Comparison of ENCODE assay signal across 1 cellular context in the genomic region with DNA sequence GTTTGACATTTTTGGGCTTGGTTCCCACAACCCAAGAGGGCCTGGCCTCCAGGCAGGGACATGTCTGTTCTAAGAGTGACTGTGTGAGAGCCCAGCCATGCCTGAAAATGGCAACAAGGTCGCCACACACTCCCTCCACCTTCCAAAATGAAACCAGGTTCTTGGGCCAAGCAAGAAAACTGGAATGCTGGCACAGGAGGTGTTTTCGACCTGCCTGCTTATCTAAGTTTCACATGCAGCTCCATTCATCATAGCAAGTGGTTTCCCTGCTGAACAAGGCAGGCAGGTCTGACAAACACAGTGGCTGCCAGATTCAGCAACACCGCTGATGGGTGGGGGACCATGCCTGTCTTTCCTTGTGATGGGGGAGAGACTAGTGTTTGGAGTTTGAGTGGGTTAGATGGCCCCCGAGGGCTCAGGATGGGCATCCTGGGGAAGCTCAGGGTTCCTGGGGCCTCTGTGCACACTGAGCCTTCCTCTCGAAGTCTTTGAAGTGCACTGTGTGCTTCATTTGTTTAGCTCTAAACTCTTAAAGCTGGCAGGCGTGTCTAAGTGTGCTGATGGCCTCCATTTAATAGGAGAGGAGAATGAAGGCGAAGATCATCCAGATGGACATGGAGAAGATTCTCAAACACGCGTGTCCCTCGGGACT.
TF ChIP-seq lines count a peak whose summit lies in the region.

No MANE protein-coding gene starts in this region.

TF ChIP-seq in SK-N-SH treated with all-trans-retinoic acid at 6 μM for 48 hours, 23 proteins besides CTCF, POLR2A, EP300 and RAD21:
- TF ChIP-seq, protein P1, sequence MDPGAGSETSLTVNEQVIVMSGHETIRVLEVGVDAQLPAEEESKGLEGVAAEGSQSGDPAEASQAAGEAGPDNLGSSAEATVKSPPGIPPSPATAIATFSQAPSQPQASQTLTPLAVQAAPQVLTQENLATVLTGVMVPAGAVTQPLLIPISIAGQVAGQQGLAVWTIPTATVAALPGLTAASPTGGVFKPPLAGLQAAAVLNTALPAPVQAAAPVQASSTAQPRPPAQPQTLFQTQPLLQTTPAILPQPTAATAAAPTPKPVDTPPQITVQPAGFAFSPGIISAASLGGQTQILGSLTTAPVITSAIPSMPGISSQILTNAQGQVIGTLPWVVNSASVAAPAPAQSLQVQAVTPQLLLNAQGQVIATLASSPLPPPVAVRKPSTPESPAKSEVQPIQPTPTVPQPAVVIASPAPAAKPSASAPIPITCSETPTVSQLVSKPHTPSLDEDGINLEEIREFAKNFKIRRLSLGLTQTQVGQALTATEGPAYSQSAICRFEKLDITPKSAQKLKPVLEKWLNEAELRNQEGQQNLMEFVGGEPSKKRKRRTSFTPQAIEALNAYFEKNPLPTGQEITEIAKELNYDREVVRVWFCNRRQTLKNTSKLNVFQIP (CRISPR knock-in tag; IDR thresholded peaks at IDR 0.05; ENCODE audit: borderline replicate concordance, low read depth), result no peak
- TF ChIP-seq ISL1 (CRISPR knock-in tag; IDR thresholded peaks at IDR 0.05) (no peak), CSDC2 (CRISPR knock-in tag; IDR thresholded peaks at IDR 0.05) (no peak), TCF4 (CRISPR knock-in tag; IDR thresholded peaks at IDR 0.05; ENCODE audit: borderline replicate concordance) (no peak), ZNF565 (CRISPR knock-in tag; conservative IDR thresholded peaks at IDR 0.05; ENCODE audit: low read depth) (no peak), ZFP30 (CRISPR knock-in tag; IDR thresholded peaks at IDR 0.05) (no peak), ZC3H10 (CRISPR knock-in tag; IDR thresholded peaks at IDR 0.05) (no peak), ZNF8 (CRISPR knock-in tag; IDR thresholded peaks at IDR 0.05) (no peak), RARB (CRISPR knock-in tag; IDR thresholded peaks at IDR 0.05) (no peak), ZNF70 (CRISPR knock-in tag; IDR thresholded peaks at IDR 0.05) (no peak), TOX (CRISPR knock-in tag; IDR thresholded peaks at IDR 0.05; ENCODE audit: borderline replicate concordance) (no peak), PPARA (CRISPR knock-in tag; IDR thresholded peaks at IDR 0.05; ENCODE audit: borderline replicate concordance) (no peak), OSR1 (CRISPR knock-in tag; IDR thresholded peaks at IDR 0.05) (no peak), ZFP3 (CRISPR knock-in tag; IDR thresholded peaks at IDR 0.05) (no peak), GLIS3 (CRISPR knock-in tag; IDR thresholded peaks at IDR 0.05) (no peak), SNAI2 (CRISPR knock-in tag; IDR thresholded peaks at IDR 0.05) (no peak)
- TF ChIP-seq, protein P2, sequence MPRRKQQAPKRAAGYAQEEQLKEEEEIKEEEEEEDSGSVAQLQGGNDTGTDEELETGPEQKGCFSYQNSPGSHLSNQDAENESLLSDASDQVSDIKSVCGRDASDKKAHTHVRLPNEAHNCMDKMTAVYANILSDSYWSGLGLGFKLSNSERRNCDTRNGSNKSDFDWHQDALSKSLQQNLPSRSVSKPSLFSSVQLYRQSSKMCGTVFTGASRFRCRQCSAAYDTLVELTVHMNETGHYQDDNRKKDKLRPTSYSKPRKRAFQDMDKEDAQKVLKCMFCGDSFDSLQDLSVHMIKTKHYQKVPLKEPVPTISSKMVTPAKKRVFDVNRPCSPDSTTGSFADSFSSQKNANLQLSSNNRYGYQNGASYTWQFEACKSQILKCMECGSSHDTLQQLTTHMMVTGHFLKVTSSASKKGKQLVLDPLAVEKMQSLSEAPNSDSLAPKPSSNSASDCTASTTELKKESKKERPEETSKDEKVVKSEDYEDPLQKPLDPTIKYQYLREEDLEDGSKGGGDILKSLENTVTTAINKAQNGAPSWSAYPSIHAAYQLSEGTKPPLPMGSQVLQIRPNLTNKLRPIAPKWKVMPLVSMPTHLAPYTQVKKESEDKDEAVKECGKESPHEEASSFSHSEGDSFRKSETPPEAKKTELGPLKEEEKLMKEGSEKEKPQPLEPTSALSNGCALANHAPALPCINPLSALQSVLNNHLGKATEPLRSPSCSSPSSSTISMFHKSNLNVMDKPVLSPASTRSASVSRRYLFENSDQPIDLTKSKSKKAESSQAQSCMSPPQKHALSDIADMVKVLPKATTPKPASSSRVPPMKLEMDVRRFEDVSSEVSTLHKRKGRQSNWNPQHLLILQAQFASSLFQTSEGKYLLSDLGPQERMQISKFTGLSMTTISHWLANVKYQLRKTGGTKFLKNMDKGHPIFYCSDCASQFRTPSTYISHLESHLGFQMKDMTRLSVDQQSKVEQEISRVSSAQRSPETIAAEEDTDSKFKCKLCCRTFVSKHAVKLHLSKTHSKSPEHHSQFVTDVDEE (CRISPR knock-in tag; IDR thresholded peaks at IDR 0.05), result no peak
- TF ChIP-seq, protein P3, sequence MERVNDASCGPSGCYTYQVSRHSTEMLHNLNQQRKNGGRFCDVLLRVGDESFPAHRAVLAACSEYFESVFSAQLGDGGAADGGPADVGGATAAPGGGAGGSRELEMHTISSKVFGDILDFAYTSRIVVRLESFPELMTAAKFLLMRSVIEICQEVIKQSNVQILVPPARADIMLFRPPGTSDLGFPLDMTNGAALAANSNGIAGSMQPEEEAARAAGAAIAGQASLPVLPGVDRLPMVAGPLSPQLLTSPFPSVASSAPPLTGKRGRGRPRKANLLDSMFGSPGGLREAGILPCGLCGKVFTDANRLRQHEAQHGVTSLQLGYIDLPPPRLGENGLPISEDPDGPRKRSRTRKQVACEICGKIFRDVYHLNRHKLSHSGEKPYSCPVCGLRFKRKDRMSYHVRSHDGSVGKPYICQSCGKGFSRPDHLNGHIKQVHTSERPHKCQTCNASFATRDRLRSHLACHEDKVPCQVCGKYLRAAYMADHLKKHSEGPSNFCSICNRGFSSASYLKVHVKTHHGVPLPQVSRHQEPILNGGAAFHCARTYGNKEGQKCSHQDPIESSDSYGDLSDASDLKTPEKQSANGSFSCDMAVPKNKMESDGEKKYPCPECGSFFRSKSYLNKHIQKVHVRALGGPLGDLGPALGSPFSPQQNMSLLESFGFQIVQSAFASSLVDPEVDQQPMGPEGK (CRISPR knock-in tag; IDR thresholded peaks at IDR 0.05; ENCODE audit: borderline replicate concordance), result no peak
- TF ChIP-seq, protein P4, sequence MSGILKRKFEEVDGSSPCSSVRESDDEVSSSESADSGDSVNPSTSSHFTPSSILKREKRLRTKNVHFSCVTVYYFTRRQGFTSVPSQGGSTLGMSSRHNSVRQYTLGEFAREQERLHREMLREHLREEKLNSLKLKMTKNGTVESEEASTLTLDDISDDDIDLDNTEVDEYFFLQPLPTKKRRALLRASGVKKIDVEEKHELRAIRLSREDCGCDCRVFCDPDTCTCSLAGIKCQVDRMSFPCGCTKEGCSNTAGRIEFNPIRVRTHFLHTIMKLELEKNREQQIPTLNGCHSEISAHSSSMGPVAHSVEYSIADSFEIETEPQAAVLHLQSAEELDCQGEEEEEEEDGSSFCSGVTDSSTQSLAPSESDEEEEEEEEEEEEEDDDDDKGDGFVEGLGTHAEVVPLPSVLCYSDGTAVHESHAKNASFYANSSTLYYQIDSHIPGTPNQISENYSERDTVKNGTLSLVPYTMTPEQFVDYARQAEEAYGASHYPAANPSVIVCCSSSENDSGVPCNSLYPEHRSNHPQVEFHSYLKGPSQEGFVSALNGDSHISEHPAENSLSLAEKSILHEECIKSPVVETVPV (CRISPR knock-in tag; IDR thresholded peaks at IDR 0.05), result no peak
